ENCODE assay signal across 9 cellular contexts in genomic region chrX:108584617-108585211, GRCh38.
A peak's percentile ranks its signal among the peaks of the same experiment; 100 is the strongest.
DNase-seq lines count a peak whose midpoint lies in the region; ATAC-seq and TF ChIP-seq lines count a peak whose summit lies in the region.
"Had no signal": no experiment of that assay in that cellular context is flagged by ENCODE, and none has a peak within 500 bp of the region (broad histone marks: within the 10 kb centered on the region; RNA-seq: fewer than 3 reads in every experiment).

No MANE protein-coding gene starts in this region.

- H3K79me2 ChIP-seq in OCI-LY3 (ENCODE audit: low read length): no peaks in the 10 kb centered on the region

- H3K27me3 Mint-ChIP-seq in activated CD4-positive, alpha-beta T cell treated with anti-CD3 and anti-CD28 coated beads for 36 hours: no peaks in the 10 kb centered on the region

- no peaks in the 10 kb centered on the region for H3K9me3 Mint-ChIP-seq in activated CD4-positive, alpha-beta T cell treated with anti-CD3 and anti-CD28 coated beads for 36 hours (ENCODE audit: low read depth)

- H3K36me3 ChIP-seq in OCI-LY3 (replicated peaks; ENCODE audit: low read depth, low read length): no peaks in the 10 kb centered on the region

- peak; percentile 2 for DNase-seq in activated CD4-positive, alpha-beta T cell treated with anti-CD3 and anti-CD28 coated beads for 36 hours
- no peak for DNase-seq in activated CD4-positive, alpha-beta T cell treated with anti-CD3 and anti-CD28 coated beads for 1 hour
- DNase-seq in fibroblast of pulmonary artery (ENCODE audit: low read depth): peak; percentile 20
- no peak for DNase-seq in NCI-H226
- no peak for DNase-seq in sciatic nerve (ENCODE audit: low spot score)
- no peak for DNase-seq in stimulated activated CD4-positive, alpha-beta T cell treated with anti-CD3 and anti-CD28 coated beads, Interleukin-1b, Interleukin-23, amount 100 ng/mL, for 48 hours
- DNase-seq: activated naive CD4-positive, alpha-beta T cell treated with anti-CD3 and anti-CD28 coated beads, Interleukin-2, amount 50 U/mL, for 16 hours had no signal

- no peak overlapping the region for H3K4me3 Mint-ChIP-seq in activated CD4-positive, alpha-beta T cell treated with anti-CD3 and anti-CD28 coated beads for 36 hours

- no peak overlapping the region for H3K9ac ChIP-seq in OCI-LY3 (ENCODE audit: low read length)

- TF ChIP-seq CTCF in OCI-LY3 (IDR thresholded peaks at IDR 0.05; ENCODE audit: low read depth, low read length) (peak; percentile 51), fibroblast of pulmonary artery (IDR thresholded peaks at IDR 0.05; ENCODE audit: low read length, missing control alignments) (peak; percentile 36)

- no peaks in the 10 kb centered on the region for H3K9me3 ChIP-seq in OCI-LY3 (ENCODE audit: insufficient read depth, low read length)

- POLR2A ChIA-PET in activated CD4-positive, alpha-beta T cell treated with anti-CD3 and anti-CD28 coated beads for 36 hours (lab: Charles Lee): no interaction called here

- no peaks in the 10 kb centered on the region for H3K36me3 Mint-ChIP-seq in activated CD4-positive, alpha-beta T cell treated with anti-CD3 and anti-CD28 coated beads for 36 hours (ENCODE audit: low read depth)

- no peak for ATAC-seq in activated CD4-positive, alpha-beta T cell treated with anti-CD3 and anti-CD28 coated beads for 36 hours
- ATAC-seq in sciatic nerve: no peak

- H3K27me3 ChIP-seq in OCI-LY3 (ENCODE audit: low read depth, low read length): no peaks in the 10 kb centered on the region

- no peak overlapping the region for H3K27ac Mint-ChIP-seq in activated CD4-positive, alpha-beta T cell treated with anti-CD3 and anti-CD28 coated beads for 36 hours

- no peak overlapping the region for H3K4me3 ChIP-seq in OCI-LY3 (ENCODE audit: low read length)
- H3K4me3 ChIP-seq in fibroblast of pulmonary artery (replicated peaks; ENCODE audit: low read depth, low read length): no peak overlapping the region

- H2AFZ ChIP-seq in OCI-LY3 (ENCODE audit: low read depth, low read length): no peak overlapping the region

- H3K4me1 Mint-ChIP-seq in activated CD4-positive, alpha-beta T cell treated with anti-CD3 and anti-CD28 coated beads for 36 hours: no peaks in the 10 kb centered on the region

- intact Hi-C loops in activated CD4-positive, alpha-beta T cell treated with anti-CD3 and anti-CD28 coated beads for 36 hours (cut with DNase I, micrococcal nuclease): loop anchor here in 1 of 2 experiments (5.0 kb wide), 1 partner anchor 803 kb away; no protein-coding TSS in a partner anchor
- intact Hi-C loops in sciatic nerve (cut with DNase I): no loop called here

- CTCF ChIA-PET in activated CD4-positive, alpha-beta T cell treated with anti-CD3 and anti-CD28 coated beads for 36 hours (lab: Charles Lee): no interaction called here

- H3K4me1 ChIP-seq in OCI-LY3 (ENCODE audit: low read length): no peaks in the 10 kb centered on the region

- H3K27ac ChIP-seq in OCI-LY3 (ENCODE audit: low read length): no peak overlapping the region
- peak overlapping the region; percentile 71 for H3K27ac ChIP-seq in temporal lobe (ENCODE audit: low read depth, low read length)

- H3K4me2 ChIP-seq in OCI-LY3 (ENCODE audit: low read length): no peak overlapping the region

- H4K20me1 ChIP-seq in OCI-LY3 (ENCODE audit: insufficient read depth, low read length): no peaks in the 10 kb centered on the region

Comparison
In these comparisons a context has a peak if more than half of its experiments do, and no peak if none do; other contexts are left out.
1. DNase-seq: peak in activated CD4-positive, alpha-beta T cell treated with anti-CD3 and anti-CD28 coated beads for 36 hours (single experiment) and fibroblast of pulmonary artery (single experiment); none in activated CD4-positive, alpha-beta T cell treated with anti-CD3 and anti-CD28 coated beads for 1 hour (single experiment), NCI-H226 (single experiment), sciatic nerve (single experiment) and stimulated activated CD4-positive, alpha-beta T cell treated with anti-CD3 and anti-CD28 coated beads, Interleukin-1b, Interleukin-23, amount 100 ng/mL, for 48 hours (single experiment).